1 cellular context compared by ENCODE assay signal in the genomic region with DNA sequence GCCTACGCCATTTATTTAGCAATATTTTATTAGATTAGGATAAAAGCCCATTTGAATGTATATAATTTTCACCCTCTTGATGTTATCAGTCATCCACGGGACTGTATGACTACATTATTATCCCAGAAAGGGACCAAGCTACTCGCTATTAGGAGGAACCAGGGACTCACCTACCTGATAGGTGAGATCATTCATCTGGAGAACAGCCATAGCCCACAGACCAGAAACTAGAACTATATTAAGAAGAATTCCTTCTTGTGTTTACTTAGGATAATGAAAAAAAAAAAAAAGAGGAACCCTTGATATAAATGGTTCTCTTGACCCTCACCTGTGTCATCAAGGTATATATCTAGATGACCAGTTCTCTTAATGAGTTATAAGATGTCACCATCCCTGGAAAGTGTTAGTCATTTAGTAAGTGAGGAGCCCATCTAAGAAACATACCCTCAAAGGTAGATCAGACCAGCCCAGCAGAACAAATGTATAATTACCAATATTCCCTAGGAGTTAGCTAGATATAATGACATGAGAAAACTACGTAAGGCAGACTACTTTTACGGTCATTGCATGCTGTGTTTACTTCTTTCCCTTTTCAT.
TF ChIP-seq lines count a peak whose summit lies in the region.

No MANE protein-coding gene starts in this region.

TF ChIP-seq in WTC11, 78 proteins besides CTCF, POLR2A, EP300 and RAD21 (continued from another document):
- TF ChIP-seq ZNF425 (CRISPR knock-in tag; conservative IDR thresholded peaks at IDR 0.05): no peak
- TF ChIP-seq ZNF396 (CRISPR knock-in tag; IDR thresholded peaks at IDR 0.05; ENCODE audit: borderline replicate concordance): no peak
- no peak for TF ChIP-seq ZNF317 (CRISPR knock-in tag; IDR thresholded peaks at IDR 0.05; ENCODE audit: borderline replicate concordance, low read depth)
- TF ChIP-seq MYBL2 (CRISPR knock-in tag; IDR thresholded peaks at IDR 0.05): no peak
- TF ChIP-seq FOXJ3 (CRISPR knock-in tag; IDR thresholded peaks at IDR 0.05; ENCODE audit: borderline replicate concordance): no peak
- TF ChIP-seq, protein P1, sequence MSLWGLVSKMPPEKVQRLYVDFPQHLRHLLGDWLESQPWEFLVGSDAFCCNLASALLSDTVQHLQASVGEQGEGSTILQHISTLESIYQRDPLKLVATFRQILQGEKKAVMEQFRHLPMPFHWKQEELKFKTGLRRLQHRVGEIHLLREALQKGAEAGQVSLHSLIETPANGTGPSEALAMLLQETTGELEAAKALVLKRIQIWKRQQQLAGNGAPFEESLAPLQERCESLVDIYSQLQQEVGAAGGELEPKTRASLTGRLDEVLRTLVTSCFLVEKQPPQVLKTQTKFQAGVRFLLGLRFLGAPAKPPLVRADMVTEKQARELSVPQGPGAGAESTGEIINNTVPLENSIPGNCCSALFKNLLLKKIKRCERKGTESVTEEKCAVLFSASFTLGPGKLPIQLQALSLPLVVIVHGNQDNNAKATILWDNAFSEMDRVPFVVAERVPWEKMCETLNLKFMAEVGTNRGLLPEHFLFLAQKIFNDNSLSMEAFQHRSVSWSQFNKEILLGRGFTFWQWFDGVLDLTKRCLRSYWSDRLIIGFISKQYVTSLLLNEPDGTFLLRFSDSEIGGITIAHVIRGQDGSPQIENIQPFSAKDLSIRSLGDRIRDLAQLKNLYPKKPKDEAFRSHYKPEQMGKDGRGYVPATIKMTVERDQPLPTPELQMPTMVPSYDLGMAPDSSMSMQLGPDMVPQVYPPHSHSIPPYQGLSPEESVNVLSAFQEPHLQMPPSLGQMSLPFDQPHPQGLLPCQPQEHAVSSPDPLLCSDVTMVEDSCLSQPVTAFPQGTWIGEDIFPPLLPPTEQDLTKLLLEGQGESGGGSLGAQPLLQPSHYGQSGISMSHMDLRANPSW (CRISPR knock-in tag; conservative IDR thresholded peaks at IDR 0.05; ENCODE audit: low read depth): no peak
- TF ChIP-seq FOXP4 (CRISPR knock-in tag; IDR thresholded peaks at IDR 0.05): no peak
- no peak for TF ChIP-seq NFYB (CRISPR knock-in tag; conservative IDR thresholded peaks at IDR 0.05; ENCODE audit: low read depth)
- no peak for TF ChIP-seq GTF2I (CRISPR knock-in tag; conservative IDR thresholded peaks at IDR 0.05)
- TF ChIP-seq NR2C2 (CRISPR knock-in tag; IDR thresholded peaks at IDR 0.05): no peak
